ENCODE assay signal across 8 cellular contexts in genomic region chr12:62640910-62641448, GRCh38.
A peak's percentile ranks its signal among the peaks of the same experiment; 100 is the strongest.
DNase-seq lines count a peak whose midpoint lies in the region; ATAC-seq and TF ChIP-seq lines count a peak whose summit lies in the region.

No MANE protein-coding gene starts in this region.

- H3K36me3 Mint-ChIP-seq in CD4-positive, alpha-beta T cell (ENCODE audit: low read depth): no peaks in the 10 kb centered on the region
- no peaks in the 10 kb centered on the region for H3K36me3 Mint-ChIP-seq in activated T-helper 17 cell treated with anti-CD3 and anti-CD28 coated beads, Interleukin-2, amount 50 U/mL, for 72 hours (ENCODE audit: low read depth)

- intact Hi-C loops in CD4-positive, alpha-beta T cell (cut with DNase I, micrococcal nuclease): no loop called here
- intact Hi-C loops in posterior vena cava (cut with DNase I): no loop called here
- intact Hi-C loops in lower lobe of right lung (cut with DNase I): no loop called here

- H3K4me1 ChIP-seq in lower lobe of right lung: no peaks in the 10 kb centered on the region

- DNase-seq in CD4-positive, alpha-beta T cell: peak in 1 of 10 experiments; percentile 7
- DNase-seq in retinal pigment epithelial cell (ENCODE audit: low read depth): peak; percentile 59
- DNase-seq in posterior vena cava (ENCODE audit: low spot score): no peak
- DNase-seq in lower lobe of right lung: no peak
- DNase-seq in effector CD8-positive, alpha-beta T cell (lab: John Stamatoyannopoulos, UW): no peak

- H3K27ac ChIP-seq in CD4-positive, alpha-beta T cell (ENCODE audit: low read depth, low read length): no peak overlapping the region
- H3K27ac ChIP-seq in lower lobe of right lung: no peak overlapping the region

- TF ChIP-seq CTCF in CD4-positive, alpha-beta T cell (IDR thresholded peaks at IDR 0.05): no peak
- no peak for TF ChIP-seq CTCF in retinal pigment epithelial cell (conservative IDR thresholded peaks at IDR 0.05; ENCODE audit: low read depth, low read length)
- TF ChIP-seq CTCF in lower lobe of right lung (IDR thresholded peaks at IDR 0.05): no peak

- peak; percentile 87 for ATAC-seq in CD4-positive, alpha-beta T cell (ENCODE audit: poor library complexity)
- ATAC-seq in GM19395 (IDR thresholded peaks at IDR 0.05; ENCODE audit: unreplicated experiment) (peak; percentile 92), HG03342 (IDR thresholded peaks at IDR 0.05; ENCODE audit: unreplicated experiment) (peak; percentile 91), lower lobe of right lung (no peak)
- peak; percentile 98 for ATAC-seq in activated T-helper 17 cell treated with anti-CD3 and anti-CD28 coated beads, Interleukin-2, amount 50 U/mL, for 72 hours (replicated peaks)

- CTCF ChIA-PET in CD4-positive, alpha-beta T cell (lab: Charles Lee): interaction anchor here (1.0 kb wide), 2 partner anchors 10 to 38 kb away, joined by 3 read pairs; no protein-coding TSS in a partner anchor

- peaks cover 12% of the 10 kb centered on the region for H3K27me3 Mint-ChIP-seq in CD4-positive, alpha-beta T cell
- H3K27me3 Mint-ChIP-seq in activated T-helper 17 cell treated with anti-CD3 and anti-CD28 coated beads, Interleukin-2, amount 50 U/mL, for 72 hours: peaks cover 8% of the 10 kb centered on the region

- H3K4me3 ChIP-seq in retinal pigment epithelial cell (ENCODE audit: low read length): no peak overlapping the region
- H3K4me3 ChIP-seq in lower lobe of right lung: no peak overlapping the region

- H3K27me3 ChIP-seq in CD4-positive, alpha-beta T cell (ENCODE audit: control insufficient read depth, insufficient read depth, low read length): peaks cover 11% of the 10 kb centered on the region
- H3K27me3 ChIP-seq in lower lobe of right lung (ENCODE audit: low read depth): no peaks in the 10 kb centered on the region

- H3K9me3 Mint-ChIP-seq in CD4-positive, alpha-beta T cell: no peaks in the 10 kb centered on the region
- H3K9me3 Mint-ChIP-seq in activated T-helper 17 cell treated with anti-CD3 and anti-CD28 coated beads, Interleukin-2, amount 50 U/mL, for 72 hours: no peaks in the 10 kb centered on the region

- peaks cover 14% of the 10 kb centered on the region for H3K4me1 Mint-ChIP-seq in CD4-positive, alpha-beta T cell (ENCODE audit: low read depth)
- peaks cover 10% of the 10 kb centered on the region for H3K4me1 Mint-ChIP-seq in activated T-helper 17 cell treated with anti-CD3 and anti-CD28 coated beads, Interleukin-2, amount 50 U/mL, for 72 hours

- no peaks in the 10 kb centered on the region for H3K9me3 ChIP-seq in CD4-positive, alpha-beta T cell (ENCODE audit: control insufficient read depth, low read length)
- H3K9me3 ChIP-seq in lower lobe of right lung: no peaks in the 10 kb centered on the region

- POLR2A ChIA-PET in CD4-positive, alpha-beta T cell (lab: Charles Lee): interaction anchor here (1.9 kb wide), 1 partner anchor 38 kb away, joined by 12 read pairs; no protein-coding TSS in a partner anchor

- H3K4me3 Mint-ChIP-seq in CD4-positive, alpha-beta T cell: no peak overlapping the region
- H3K4me3 Mint-ChIP-seq in activated T-helper 17 cell treated with anti-CD3 and anti-CD28 coated beads, Interleukin-2, amount 50 U/mL, for 72 hours: peak overlapping the region; percentile 68

- H3K36me3 ChIP-seq in lower lobe of right lung: no peaks in the 10 kb centered on the region

- H3K27ac Mint-ChIP-seq in CD4-positive, alpha-beta T cell: no peak overlapping the region
- peak overlapping the region; percentile 74 for H3K27ac Mint-ChIP-seq in activated T-helper 17 cell treated with anti-CD3 and anti-CD28 coated beads, Interleukin-2, amount 50 U/mL, for 72 hours

Comparison
In these comparisons a context has a peak if more than half of its experiments do, and no peak if none do; other contexts are left out.
1. ATAC-seq: peak in CD4-positive, alpha-beta T cell (single experiment), GM19395 (single experiment), HG03342 (single experiment) and activated T-helper 17 cell treated with anti-CD3 and anti-CD28 coated beads, Interleukin-2, amount 50 U/mL, for 72 hours (single experiment); none in lower lobe of right lung (0 of 2).